11 cellular contexts compared by ENCODE assay signal in genomic region chr6:96466149-96466863, GRCh38.
DNase-seq lines count a peak whose midpoint lies in the region; ATAC-seq and TF ChIP-seq lines count a peak whose summit lies in the region.
"Had no signal": no experiment of that assay in that cellular context is flagged by ENCODE, and none has a peak within 500 bp of the region (broad histone marks: within the 10 kb centered on the region; RNA-seq: fewer than 3 reads in every experiment).

No MANE protein-coding gene starts in this region.

- ATAC-seq in GM19043 (IDR thresholded peaks at IDR 0.05; ENCODE audit: low read depth, unreplicated experiment) (peak; percentile 53), HG02798 (IDR thresholded peaks at IDR 0.05; ENCODE audit: poor library complexity, unreplicated experiment) (peak; percentile 61), HG03571 (IDR thresholded peaks at IDR 0.05; ENCODE audit: unreplicated experiment) (peak; percentile 38)

- intact Hi-C loops in posterior cingulate gyrus (cut with DNase I) = loop anchor here (5.0 kb wide), 1 partner anchor 1034 kb away; no protein-coding TSS in a partner anchor

- DNase-seq in GM12865 (ENCODE audit: low read depth) = peak; percentile 21
- no peak for DNase-seq in posterior cingulate gyrus
- no peak for DNase-seq in EL
- no peak for DNase-seq in middle frontal gyrus (ENCODE audit: extremely low spot score, low spot score)
- DNase-seq in Kasumi-1 (lab: John Stamatoyannopoulos, UW) = no peak
- DNase-seq: activated effector memory CD4-positive, alpha-beta T cell treated with Interleukin-2 at 50 U/mL for 16 hours; glutamatergic neuron; NCI-H1417 had no signal

- no peak overlapping the region for H3K4me3 ChIP-seq in GM12865 (ENCODE audit: low read depth, low read length)

- no peak for TF ChIP-seq CTCF in GM12865 (IDR thresholded peaks at IDR 0.05; ENCODE audit: insufficient read depth, low read depth, low read length, missing control alignments)
